1 cellular context compared by ENCODE assay signal in genomic region chr2:229825476-229825875, GRCh38.
TF ChIP-seq lines count a peak whose summit lies in the region.

No MANE protein-coding gene starts in this region.

TF ChIP-seq in endothelial cell of umbilical vein, 7 proteins besides CTCF, POLR2A, EP300 and RAD21:
- TF ChIP-seq EZH2 (IDR thresholded peaks at IDR 0.05; ENCODE audit: borderline replicate concordance, low read depth, low read length, severe bottlenecking) = no peak
- peak; percentile 5 for TF ChIP-seq FOS (IDR thresholded peaks at IDR 0.05; ENCODE audit: borderline replicate concordance, insufficient read depth, low read length)
- no peak for TF ChIP-seq MYC (IDR thresholded peaks at IDR 0.05; ENCODE audit: low read depth, low read length)
- TF ChIP-seq, protein P1, sequence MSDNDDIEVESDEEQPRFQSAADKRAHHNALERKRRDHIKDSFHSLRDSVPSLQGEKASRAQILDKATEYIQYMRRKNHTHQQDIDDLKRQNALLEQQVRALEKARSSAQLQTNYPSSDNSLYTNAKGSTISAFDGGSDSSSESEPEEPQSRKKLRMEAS (IDR thresholded peaks at IDR 0.05; ENCODE audit: insufficient read depth, insufficient read length) = no peak
- peak; percentile 12 for TF ChIP-seq GATA2 (IDR thresholded peaks at IDR 0.05; ENCODE audit: insufficient read depth, insufficient read length, low read depth, low read length)
- no peak for TF ChIP-seq POLR2AphosphoS5 (IDR thresholded peaks at IDR 0.05; ENCODE audit: insufficient read depth, low read depth, low read length)
- TF ChIP-seq JUN (IDR thresholded peaks at IDR 0.05; ENCODE audit: borderline replicate concordance, insufficient read depth, insufficient read length, low read depth) = no peak
